In the genomic region with DNA sequence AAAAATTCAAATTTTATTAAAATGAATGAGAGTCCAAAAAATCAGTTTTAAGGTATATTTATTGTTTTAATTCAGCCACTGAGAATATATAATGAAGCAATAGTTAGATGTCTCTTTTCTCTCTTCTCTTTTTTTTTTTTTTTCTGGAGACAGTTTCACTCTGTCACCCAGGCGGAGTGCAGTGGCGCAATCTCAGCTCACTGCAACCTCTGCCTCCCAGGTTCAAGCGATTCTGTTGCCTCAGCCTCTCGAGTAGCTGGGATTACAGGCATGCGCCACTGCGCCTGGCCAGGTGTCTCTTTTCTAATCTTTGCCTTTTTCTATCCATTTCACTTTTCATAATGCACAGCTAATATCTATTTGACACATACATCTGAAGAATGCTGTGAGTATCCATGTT, we compare ENCODE assay signal across 19 cellular contexts.
"Had no signal": no experiment of that assay in that cellular context is flagged by ENCODE, and none has a peak within 500 bp of the region (broad histone marks: within the 10 kb centered on the region; RNA-seq: fewer than 3 reads in every experiment).

No MANE protein-coding gene starts in this region.

- H3K9me3 Mint-ChIP-seq: central memory CD8-positive, alpha-beta T cell; natural killer cell treated with Interleukin-12 subunit alpha and Interleukin-12 subunit beta and Interleukin-15 and Interleukin-18, amount 100 ng/mL, for 72 hours; stimulated activated naive CD8-positive, alpha-beta T cell treated with anti-CD3 and anti-CD28 coated beads, Interleukin-15, amount 100 ng/mL, for 72 hours had no signal

- H3K4me3 Mint-ChIP-seq: central memory CD8-positive, alpha-beta T cell; natural killer cell treated with Interleukin-12 subunit alpha and Interleukin-12 subunit beta and Interleukin-15 and Interleukin-18, amount 100 ng/mL, for 72 hours; stimulated activated naive CD8-positive, alpha-beta T cell treated with anti-CD3 and anti-CD28 coated beads, Interleukin-15, amount 100 ng/mL, for 72 hours; type B pancreatic cell had no signal

- H3K27me3 ChIP-seq: body of pancreas, esophagus squamous epithelium, foreskin keratinocyte, right lobe of liver had no signal

- H3K27ac ChIP-seq: body of pancreas, esophagus squamous epithelium, foreskin keratinocyte, psoas muscle, right lobe of liver, WERI-Rb-1 had no signal

- H3K4me1 Mint-ChIP-seq: stimulated activated naive CD8-positive, alpha-beta T cell treated with anti-CD3 and anti-CD28 coated beads, Interleukin-15, amount 100 ng/mL, for 72 hours had no signal

- H3K27me3 Mint-ChIP-seq: central memory CD8-positive, alpha-beta T cell; natural killer cell treated with Interleukin-12 subunit alpha and Interleukin-12 subunit beta and Interleukin-15 and Interleukin-18, amount 100 ng/mL, for 72 hours; stimulated activated naive CD8-positive, alpha-beta T cell treated with anti-CD3 and anti-CD28 coated beads, Interleukin-15, amount 100 ng/mL, for 72 hours; type B pancreatic cell had no signal

- DNase-seq: activated CD4-positive, alpha-beta T cell treated with anti-CD3 and anti-CD28 coated beads, Interleukin-2, amount 50 U/mL, for 48 hours; activated naive CD4-positive, alpha-beta T cell treated with anti-CD3 and anti-CD28 coated beads, Interleukin-2, amount 50 U/mL, for 16 hours; activated T-cell treated with anti-CD3 and anti-CD28 coated beads, Interleukin-2, amount 50 U/mL, for 1 hour; amygdala; body of pancreas; cortex of kidney; effector CD4-positive, alpha-beta T cell; esophagus squamous epithelium; foreskin keratinocyte; kidney glomerular epithelial cell; mesendoderm; psoas muscle; stimulated activated naive CD8-positive, alpha-beta T cell treated with anti-CD3 and anti-CD28 coated beads, Interleukin-15, amount 100 ng/mL, for 72 hours; T-helper 9 cell; WERI-Rb-1 had no signal

- H3K9me3 ChIP-seq: body of pancreas, esophagus squamous epithelium, psoas muscle, right lobe of liver had no signal

- H3K27ac Mint-ChIP-seq: natural killer cell treated with Interleukin-12 subunit alpha and Interleukin-12 subunit beta and Interleukin-15 and Interleukin-18, amount 100 ng/mL, for 72 hours; stimulated activated naive CD8-positive, alpha-beta T cell treated with anti-CD3 and anti-CD28 coated beads, Interleukin-15, amount 100 ng/mL, for 72 hours; type B pancreatic cell had no signal

- H3K4me1 ChIP-seq: body of pancreas, esophagus squamous epithelium, foreskin keratinocyte, psoas muscle, right lobe of liver had no signal

- H3K4me3 ChIP-seq: body of pancreas, esophagus squamous epithelium, psoas muscle, right lobe of liver had no signal
